Comparison of ENCODE assay signal across 35 cellular contexts in genomic region chr17:45950888-45951287, GRCh38. TPM values are rescaled to one million over a fixed set of nuclear protein-coding genes. Genes with fewer than 3 reads are reported as not detected.
"Had no signal": no experiment of that assay in that cellular context is flagged by ENCODE, and none has a peak within 500 bp of the region (broad histone marks: within the 10 kb centered on the region; RNA-seq: fewer than 3 reads in every experiment).

No MANE protein-coding gene starts in this region.

- H3K27ac ChIP-seq: adrenal gland, ascending aorta, brain microvascular endothelial cell, left lung, lower lobe of right lung, neutrophil, ovary, prostate gland, thoracic aorta, uterus, WERI-Rb-1 had no signal

- H3K36me3 ChIP-seq: adrenal gland, ascending aorta, brain microvascular endothelial cell, gastrocnemius medialis, left lung, lower lobe of right lung, neutrophil, ovary, prostate gland, thoracic aorta, uterus, WERI-Rb-1 had no signal

- DNase-seq: activated CD4-positive, alpha-beta memory T cell treated with anti-CD3 and anti-CD28 coated beads for 36 hours; activated CD4-positive, alpha-beta T cell treated with anti-CD3 and anti-CD28 coated beads, Interleukin-2, amount 10 ng/mL, durations not matched to agents 24 days and 14 days; activated CD4-positive, CD25-positive, alpha-beta regulatory T cell treated with anti-CD3 and anti-CD28 coated beads, Interleukin-2, amount 50 U/mL, for 72 hours; activated CD8-positive, alpha-beta memory T cell treated with anti-CD3 and anti-CD28 coated beads, Interleukin-2, amount 50 U/mL, for 4 hours; activated effector memory CD4-positive, alpha-beta T cell treated with anti-CD3 and anti-CD28 coated beads, Interleukin-2, amount 50 U/mL, for 16 hours; activated naive CD4-positive, alpha-beta T cell treated with anti-CD3 and anti-CD28 coated beads for 36 hours; activated naive CD8-positive, alpha-beta T cell treated with anti-CD3 and anti-CD28 coated beads for 36 hours; activated T-cell treated with anti-CD3 and anti-CD28 coated beads, Interleukin-2, amount 50 U/mL, for 1 hour; adrenal gland; brain microvascular endothelial cell; dermis blood vessel endothelial cell; effector CD8-positive, alpha-beta T cell; gastrocnemius medialis; kidney glomerular epithelial cell; left lung; lower lobe of right lung; mesenchymal stem cell; mucosa of descending colon; nephron progenitor cell; ovary; stimulated activated naive CD4-positive, alpha-beta T cell; T-helper 9 cell; uterus; WERI-Rb-1 had no signal

- H3K4me3 ChIP-seq: adrenal gland, ascending aorta, gastrocnemius medialis, left lung, lower lobe of right lung, mucosa of descending colon, ovary, prostate gland, thoracic aorta, uterus had no signal

- H3K9me3 ChIP-seq: adrenal gland, ascending aorta, gastrocnemius medialis, left lung, lower lobe of right lung, mucosa of descending colon, neutrophil, ovary, prostate gland, thoracic aorta, uterus had no signal

- H3K27ac Mint-ChIP-seq: activated CD4-positive, alpha-beta memory T cell treated with anti-CD3 and anti-CD28 coated beads for 36 hours; activated CD4-positive, alpha-beta T cell treated with anti-CD3 and anti-CD28 coated beads, Interleukin-2, amount 10 ng/mL, durations not matched to agents 24 days and 14 days; activated naive CD4-positive, alpha-beta T cell treated with anti-CD3 and anti-CD28 coated beads for 36 hours; activated naive CD8-positive, alpha-beta T cell treated with anti-CD3 and anti-CD28 coated beads for 36 hours; activated T-helper 1 cell treated with anti-CD3 and anti-CD28 coated beads, Interleukin-12 subunit alpha, Interleukin-12 subunit beta, Interleukin-2, Interleukin-4 antibody, amounts not matched to agents 30 ng/mL and 10 ng/mL and 1 ng/mL, durations not matched to agents 14 hours and 24 hours and 36 hours; T-helper 1 cell treated with Interleukin-12 subunit alpha and Interleukin-12 subunit beta and Interleukin-4 antibody, amounts not matched to agents 30 μg/mL and 1 μg/mL, for 36 hours had no signal

- H3K4me1 ChIP-seq: prostate gland had no signal

- H3K36me3 Mint-ChIP-seq: activated CD4-positive, alpha-beta memory T cell treated with anti-CD3 and anti-CD28 coated beads for 36 hours; activated naive CD8-positive, alpha-beta T cell treated with anti-CD3 and anti-CD28 coated beads for 36 hours; type B pancreatic cell had no signal

- H3K9me3 Mint-ChIP-seq: activated CD4-positive, alpha-beta memory T cell treated with anti-CD3 and anti-CD28 coated beads for 36 hours; activated CD4-positive, alpha-beta T cell treated with anti-CD3 and anti-CD28 coated beads, Interleukin-2, amount 10 ng/mL, durations not matched to agents 24 days and 14 days; activated naive CD4-positive, alpha-beta T cell treated with anti-CD3 and anti-CD28 coated beads for 36 hours; activated naive CD8-positive, alpha-beta T cell treated with anti-CD3 and anti-CD28 coated beads for 36 hours; activated T-helper 1 cell treated with anti-CD3 and anti-CD28 coated beads, Interleukin-12 subunit alpha, Interleukin-12 subunit beta, Interleukin-2, Interleukin-4 antibody, amounts not matched to agents 30 ng/mL and 10 ng/mL and 1 ng/mL, durations not matched to agents 14 hours and 24 hours and 36 hours; nephron progenitor cell; T-helper 1 cell treated with Interleukin-12 subunit alpha and Interleukin-12 subunit beta and Interleukin-4 antibody, amounts not matched to agents 30 μg/mL and 1 μg/mL, for 36 hours; type B pancreatic cell had no signal

- H3K4me3 Mint-ChIP-seq: activated CD4-positive, alpha-beta memory T cell treated with anti-CD3 and anti-CD28 coated beads for 36 hours; activated CD4-positive, alpha-beta T cell treated with anti-CD3 and anti-CD28 coated beads, Interleukin-2, amount 10 ng/mL, durations not matched to agents 24 days and 14 days; activated naive CD4-positive, alpha-beta T cell treated with anti-CD3 and anti-CD28 coated beads for 36 hours; activated naive CD8-positive, alpha-beta T cell treated with anti-CD3 and anti-CD28 coated beads for 36 hours; activated T-helper 1 cell treated with anti-CD3 and anti-CD28 coated beads, Interleukin-12 subunit alpha, Interleukin-12 subunit beta, Interleukin-2, Interleukin-4 antibody, amounts not matched to agents 30 ng/mL and 10 ng/mL and 1 ng/mL, durations not matched to agents 14 hours and 24 hours and 36 hours; T-helper 1 cell treated with Interleukin-12 subunit alpha and Interleukin-12 subunit beta and Interleukin-4 antibody, amounts not matched to agents 30 μg/mL and 1 μg/mL, for 36 hours; type B pancreatic cell had no signal

- H3K27me3 ChIP-seq: ascending aorta, gastrocnemius medialis, ovary, uterus had no signal

RNA-seq across cellular contexts. Expression of gene STH, which starts 48.2 kb away (rescaled TPM):
- total RNA-seq: activated CD4-positive, alpha-beta memory T cell treated with anti-CD3 and anti-CD28 coated beads for 36 hours; activated CD4-positive, alpha-beta T cell treated with anti-CD3 and anti-CD28 coated beads, Interleukin-2, amount 10 ng/mL, durations not matched to agents 24 days and 14 days; activated CD8-positive, alpha-beta memory T cell treated with anti-CD3 and anti-CD28 coated beads for 36 hours; activated naive CD4-positive, alpha-beta T cell treated with anti-CD3 and anti-CD28 coated beads for 36 hours; activated naive CD8-positive, alpha-beta T cell treated with anti-CD3 and anti-CD28 coated beads for 36 hours; activated T-helper 1 cell treated with anti-CD3 and anti-CD28 coated beads, Interleukin-12 subunit alpha, Interleukin-12 subunit beta, Interleukin-2, Interleukin-4 antibody, amounts not matched to agents 30 ng/mL and 10 ng/mL and 1 ng/mL, durations not matched to agents 14 hours and 24 hours and 36 hours; adrenal gland; ascending aorta; cardiac septum; dermis blood vessel endothelial cell; epithelial cell of proximal tubule; gastrocnemius medialis; left lung; lower lobe of right lung; mucosa of descending colon; myocyte; ovary; prostate gland; thoracic aorta; uterus had no signal
- polyA plus RNA-seq: adrenal gland, ovary had no signal
